ENCODE assay signal across 27 cellular contexts in the genomic region with DNA sequence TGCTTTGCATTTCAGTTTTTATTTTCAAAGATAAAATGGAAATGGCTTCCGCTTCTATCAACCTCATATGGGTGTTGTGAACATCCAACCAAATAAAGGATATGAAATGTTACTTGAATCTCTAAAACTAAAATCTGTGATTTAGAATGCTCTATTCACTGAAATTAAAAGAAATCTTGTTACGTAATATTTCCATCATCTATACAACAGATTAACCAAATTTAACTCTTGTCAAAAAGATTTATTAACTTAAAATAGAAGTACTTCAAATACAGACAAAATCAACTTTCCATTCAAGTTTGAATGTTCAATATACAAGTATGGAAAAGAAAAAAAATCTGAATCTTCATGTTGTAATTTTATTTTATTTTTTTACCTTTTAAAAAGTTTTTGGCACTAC. TPM values are rescaled to one million over a fixed set of nuclear protein-coding genes. Genes with fewer than 3 reads are reported as not detected.
DNase-seq lines count a peak whose midpoint lies in the region; ATAC-seq, FAIRE-seq and TF ChIP-seq lines count a peak whose summit lies in the region.
"Had no signal": no experiment of that assay in that cellular context is flagged by ENCODE, and none has a peak within 500 bp of the region (broad histone marks: within the 10 kb centered on the region; RNA-seq: fewer than 3 reads in every experiment).

No MANE protein-coding gene starts in this region.

- peaks cover 7% of the 10 kb centered on the region for H3K36me3 ChIP-seq in CD8-positive, alpha-beta T cell (ENCODE audit: insufficient read depth, low read length)
- H3K36me3 ChIP-seq in kidney (ENCODE audit: control insufficient read depth in 1 of 2, insufficient read depth in 2 of 2, low read length in 2 of 2), result peaks cover 14 to 16% of the 10 kb centered on the region in 2 donors

- no peak overlapping the region for H3K27ac ChIP-seq in CD8-positive, alpha-beta T cell (ENCODE audit: low read depth, low read length)
- no peak overlapping the region for H3K27ac ChIP-seq in kidney (ENCODE audit: low read depth in 2 of 2, low read length in 2 of 2)
- H3K27ac ChIP-seq: neural progenitor cell, PC-9, suprapubic skin, WERI-Rb-1 had no signal

- POLR2A ChIA-PET in activated CD4-positive, alpha-beta T cell treated with anti-CD3 and anti-CD28 coated beads, Interleukin-2, amount 10 ng/mL, durations not matched to agents 7 days and 5 days (lab: Charles Lee), result interaction anchor here (0.8 kb wide), 1 partner anchor 97 kb away, joined by 3 read pairs; no protein-coding TSS in a partner anchor
- POLR2A ChIA-PET in CD8-positive, alpha-beta T cell (lab: Charles Lee), result interaction anchor here (0.7 to 2.4 kb wide), 7 partner anchors 14 to 137 kb away, joined by 3 to 21 read pairs (median 4); a partner anchor contains a TSS
- POLR2A ChIA-PET in activated CD4-positive, alpha-beta memory T cell treated with anti-CD3 and anti-CD28 coated beads, Interleukin-2, amount 10 ng/mL, durations not matched to agents 7 days and 5 days (lab: Charles Lee), result interaction anchor here (0.9 to 2.5 kb wide), 15 partner anchors 8 to 419 kb away, joined by 3 to 144 read pairs (median 8); a partner anchor contains a TSS

- no peaks in the 10 kb centered on the region for H3K27me3 Mint-ChIP-seq in activated CD4-positive, alpha-beta T cell treated with anti-CD3 and anti-CD28 coated beads, Interleukin-2, amount 10 ng/mL, durations not matched to agents 7 days and 5 days
- H3K27me3 Mint-ChIP-seq in CD8-positive, alpha-beta T cell (ENCODE audit: low read depth), result no peaks in the 10 kb centered on the region
- no peaks in the 10 kb centered on the region for H3K27me3 Mint-ChIP-seq in activated CD4-positive, alpha-beta memory T cell treated with anti-CD3 and anti-CD28 coated beads, Interleukin-2, amount 10 ng/mL, durations not matched to agents 7 days and 5 days
- H3K27me3 Mint-ChIP-seq: stimulated activated memory B cell treated with anti-CD40 and anti-IgM and Interleukin-4, amounts not matched to agents 10 μg/mL and 1 μg/mL and 100 μg/mL, for 72 hours had no signal

- no peak overlapping the region for H3K4me3 ChIP-seq in CD8-positive, alpha-beta T cell (ENCODE audit: low read depth, low read length)
- no peak overlapping the region for H3K4me3 ChIP-seq in kidney (ENCODE audit: low read length in 2 of 2)
- H3K4me3 ChIP-seq: gastrocnemius medialis, neural progenitor cell, PC-9, suprapubic skin had no signal

- intact Hi-C loops in CD8-positive, alpha-beta T cell (cut with DNase I, micrococcal nuclease), result loop anchor here (1.0 to 10.0 kb wide), 5 partner anchors 62 to 264 kb away; a partner anchor contains a TSS
- intact Hi-C loops in kidney (cut with DNase I), result no loop called here

- H3K4me1 ChIP-seq in CD8-positive, alpha-beta T cell (ENCODE audit: insufficient read depth, low read length), result peaks cover 52% of the 10 kb centered on the region
- no peaks in the 10 kb centered on the region for H3K4me1 ChIP-seq in kidney (ENCODE audit: control insufficient read depth in 1 of 2, insufficient read depth in 1 of 2, low read depth in 1 of 2, low read length in 2 of 2)
- H3K4me1 ChIP-seq: gastrocnemius medialis, suprapubic skin had no signal

- no peaks in the 10 kb centered on the region for H3K9me3 ChIP-seq in CD8-positive, alpha-beta T cell (ENCODE audit: low read length)
- no peaks in the 10 kb centered on the region for H3K9me3 ChIP-seq in kidney (ENCODE audit: control insufficient read depth in 1 of 2, low read length in 2 of 2)
- H3K9me3 ChIP-seq: gastrocnemius medialis, suprapubic skin had no signal

- H3K9me3 Mint-ChIP-seq in activated CD4-positive, alpha-beta T cell treated with anti-CD3 and anti-CD28 coated beads, Interleukin-2, amount 10 ng/mL, durations not matched to agents 7 days and 5 days, result no peaks in the 10 kb centered on the region
- no peaks in the 10 kb centered on the region for H3K9me3 Mint-ChIP-seq in CD8-positive, alpha-beta T cell
- H3K9me3 Mint-ChIP-seq in activated CD4-positive, alpha-beta memory T cell treated with anti-CD3 and anti-CD28 coated beads, Interleukin-2, amount 10 ng/mL, durations not matched to agents 7 days and 5 days, result no peaks in the 10 kb centered on the region
- H3K9me3 Mint-ChIP-seq: neural progenitor cell; stimulated activated memory B cell treated with anti-CD40 and anti-IgM and Interleukin-4, amounts not matched to agents 10 μg/mL and 1 μg/mL and 100 μg/mL, for 72 hours had no signal

- CTCF ChIA-PET in activated CD4-positive, alpha-beta T cell treated with anti-CD3 and anti-CD28 coated beads, Interleukin-2, amount 10 ng/mL, durations not matched to agents 7 days and 5 days (lab: Charles Lee), result interaction anchor here (1.0 kb wide), 1 partner anchor 8 kb away, joined by 4 read pairs; no protein-coding TSS in a partner anchor
- CTCF ChIA-PET in CD8-positive, alpha-beta T cell (lab: Charles Lee), result interaction anchor here (1.4 to 1.7 kb wide), 2 partner anchors 130 to 210 kb away, joined by 4 to 6 read pairs; a partner anchor contains a TSS
- CTCF ChIA-PET in activated CD4-positive, alpha-beta memory T cell treated with anti-CD3 and anti-CD28 coated beads, Interleukin-2, amount 10 ng/mL, durations not matched to agents 7 days and 5 days (lab: Charles Lee), result interaction anchor here (0.7 to 2.5 kb wide), 3 partner anchors 18 to 263 kb away, joined by 3 to 24 read pairs (median 17); a partner anchor contains a TSS

- H3K9ac ChIP-seq in kidney (ENCODE audit: low read length in 2 of 2), result no peak overlapping the region
- H3K9ac ChIP-seq: neural progenitor cell had no signal

- no peak for DNase-seq in activated CD4-positive, alpha-beta T cell treated with anti-CD3 and anti-CD28 coated beads, Interleukin-2, amount 10 ng/mL, durations not matched to agents 7 days and 5 days
- DNase-seq in activated CD4-positive, alpha-beta T cell treated with anti-CD3 and anti-CD28 coated beads, Interleukin-2, amount 50 U/mL, for 4 hours, result no peak
- DNase-seq in CD8-positive, alpha-beta T cell, result no peak
- no peak for DNase-seq in activated CD4-positive, alpha-beta memory T cell treated with anti-CD3 and anti-CD28 coated beads, Interleukin-2, amount 10 ng/mL, durations not matched to agents 7 days and 5 days
- DNase-seq in kidney (no peak), D721Med (ENCODE audit: insufficient read length, low spot score) (no peak), cerebellar nuclear complex (lab: John Stamatoyannopoulos, UW) (no peak), AG08395 (ENCODE audit: low spot score) (no peak)
- DNase-seq: AML-193, caudate nucleus, DMS53, gastrocnemius medialis, left cardiac atrium, mammary epithelial cell, NCI-H1092, NCI-H187, NCI-H2171 treated with DMSO at 0.1 percent for 48 hours, NCI-H526 treated with DMSO at 0.1 percent for 48 hours, PC-9, posterior cingulate gyrus, WERI-Rb-1 had no signal

- no peak for TF ChIP-seq CTCF in CD8-positive, alpha-beta T cell (IDR thresholded peaks at IDR 0.05)
- TF ChIP-seq CTCF in kidney (IDR thresholded peaks at IDR 0.05; ENCODE audit: borderline replicate concordance, extremely low read depth, insufficient read depth) (no peak), D721Med (IDR thresholded peaks at IDR 0.05; ENCODE audit: insufficient read depth, missing control alignments) (no peak)

- peaks cover 71% of the 10 kb centered on the region for H3K36me3 Mint-ChIP-seq in activated CD4-positive, alpha-beta T cell treated with anti-CD3 and anti-CD28 coated beads, Interleukin-2, amount 10 ng/mL, durations not matched to agents 7 days and 5 days (ENCODE audit: low read depth)
- peaks cover 56% of the 10 kb centered on the region for H3K36me3 Mint-ChIP-seq in CD8-positive, alpha-beta T cell
- peaks cover 56% of the 10 kb centered on the region for H3K36me3 Mint-ChIP-seq in activated CD4-positive, alpha-beta memory T cell treated with anti-CD3 and anti-CD28 coated beads, Interleukin-2, amount 10 ng/mL, durations not matched to agents 7 days and 5 days (ENCODE audit: low read depth)

- H3K4me3 Mint-ChIP-seq in activated CD4-positive, alpha-beta T cell treated with anti-CD3 and anti-CD28 coated beads, Interleukin-2, amount 10 ng/mL, durations not matched to agents 7 days and 5 days, result no peak overlapping the region
- H3K4me3 Mint-ChIP-seq in CD8-positive, alpha-beta T cell, result no peak overlapping the region
- no peak overlapping the region for H3K4me3 Mint-ChIP-seq in activated CD4-positive, alpha-beta memory T cell treated with anti-CD3 and anti-CD28 coated beads, Interleukin-2, amount 10 ng/mL, durations not matched to agents 7 days and 5 days
- H3K4me3 Mint-ChIP-seq: neural progenitor cell; stimulated activated memory B cell treated with anti-CD40 and anti-IgM and Interleukin-4, amounts not matched to agents 10 μg/mL and 1 μg/mL and 100 μg/mL, for 72 hours had no signal

- peaks cover 58% of the 10 kb centered on the region for H3K4me1 Mint-ChIP-seq in activated CD4-positive, alpha-beta T cell treated with anti-CD3 and anti-CD28 coated beads, Interleukin-2, amount 10 ng/mL, durations not matched to agents 7 days and 5 days
- peaks cover 45% of the 10 kb centered on the region for H3K4me1 Mint-ChIP-seq in CD8-positive, alpha-beta T cell (ENCODE audit: low read depth)
- peaks cover 47% of the 10 kb centered on the region for H3K4me1 Mint-ChIP-seq in activated CD4-positive, alpha-beta memory T cell treated with anti-CD3 and anti-CD28 coated beads, Interleukin-2, amount 10 ng/mL, durations not matched to agents 7 days and 5 days

- peak overlapping the region; percentile 68 for H3K27ac Mint-ChIP-seq in activated CD4-positive, alpha-beta T cell treated with anti-CD3 and anti-CD28 coated beads, Interleukin-2, amount 10 ng/mL, durations not matched to agents 7 days and 5 days
- H3K27ac Mint-ChIP-seq in CD8-positive, alpha-beta T cell, result peak overlapping the region; percentile 37
- H3K27ac Mint-ChIP-seq in activated CD4-positive, alpha-beta memory T cell treated with anti-CD3 and anti-CD28 coated beads, Interleukin-2, amount 10 ng/mL, durations not matched to agents 7 days and 5 days, result peak overlapping the region; percentile 66
- H3K27ac Mint-ChIP-seq: neural progenitor cell had no signal

- no peaks in the 10 kb centered on the region for H3K27me3 ChIP-seq in CD8-positive, alpha-beta T cell (ENCODE audit: insufficient read depth, low read length)
- H3K27me3 ChIP-seq: gastrocnemius medialis, neural progenitor cell, suprapubic skin had no signal

- FAIRE-seq in kidney (lab: Jason Lieb, UNC) (peak; percentile 96), D721Med (lab: Jason Lieb, UNC) (no peak)
- FAIRE-seq: HepG2 had no signal

- no peak for ATAC-seq in CD8-positive, alpha-beta T cell
- ATAC-seq: gastrocnemius medialis; HepG2; Right ventricle myocardium inferior; SK-N-SH treated with all-trans-retinoic acid at 6 μM for 48 hours; stimulated activated memory B cell treated with anti-CD40 and anti-IgM and Interleukin-4, amounts not matched to agents 10 μg/mL and 1 μg/mL and 100 μg/mL, for 72 hours had no signal

RNA-seq across cellular contexts. Expression of a gene that starts 18.7 kb away (rescaled TPM):
- total RNA-seq in activated CD4-positive, alpha-beta T cell treated with anti-CD3 and anti-CD28 coated beads, Interleukin-2, amount 10 ng/mL, durations not matched to agents 7 days and 5 days, result 100 to 1,000 TPM in 1 of 2 experiments, 10 to 100 TPM in 1; 98.1 to 103 TPM
- total RNA-seq in CD8-positive, alpha-beta T cell, result 10 to 100 TPM; 52.2 to 62.0 TPM
- total RNA-seq in activated CD4-positive, alpha-beta memory T cell treated with anti-CD3 and anti-CD28 coated beads, Interleukin-2, amount 10 ng/mL, durations not matched to agents 7 days and 5 days, result 10 to 100 TPM; 84.1 to 86.5 TPM
- total RNA-seq in kidney, result 46.7 TPM
- polyA plus RNA-seq in kidney (ENCODE audit: insufficient read depth, low read depth, low replicate concordance), result 19.0 TPM

RNA-seq across cellular contexts. Expression of a gene that starts 18.8 kb away (rescaled TPM):
- total RNA-seq in activated CD4-positive, alpha-beta T cell treated with anti-CD3 and anti-CD28 coated beads, Interleukin-2, amount 10 ng/mL, durations not matched to agents 7 days and 5 days, result 10 to 100 TPM; 30.3 to 36.7 TPM
- total RNA-seq in CD8-positive, alpha-beta T cell, result 1 to 10 TPM; 1.2 to 1.3 TPM
- 10 to 100 TPM; 27.0 to 28.3 TPM for total RNA-seq in activated CD4-positive, alpha-beta memory T cell treated with anti-CD3 and anti-CD28 coated beads, Interleukin-2, amount 10 ng/mL, durations not matched to agents 7 days and 5 days
- 0.50 TPM for total RNA-seq in kidney
- polyA plus RNA-seq in kidney (ENCODE audit: insufficient read depth, low read depth, low replicate concordance), result 0.37 TPM

RNA-seq across cellular contexts. Expression of a gene that starts 57.0 kb away (rescaled TPM):
- total RNA-seq in activated CD4-positive, alpha-beta T cell treated with anti-CD3 and anti-CD28 coated beads, Interleukin-2, amount 10 ng/mL, durations not matched to agents 7 days and 5 days, result 10 to 100 TPM; 58.8 to 60.1 TPM
- total RNA-seq in CD8-positive, alpha-beta T cell, result 10 to 100 TPM; 38.8 to 40.6 TPM
- 10 to 100 TPM; 43.8 to 46.9 TPM for total RNA-seq in activated CD4-positive, alpha-beta memory T cell treated with anti-CD3 and anti-CD28 coated beads, Interleukin-2, amount 10 ng/mL, durations not matched to agents 7 days and 5 days
- 42.5 TPM for total RNA-seq in kidney
- 26.9 TPM for polyA plus RNA-seq in kidney (ENCODE audit: insufficient read depth, low read depth, low replicate concordance)

Comparison
In these comparisons a context has a peak if more than half of its experiments do, and no peak if none do; other contexts are left out.
1. RNA of a gene that starts 18.8 kb away (total RNA-seq): 30.3 to 36.7 TPM in activated CD4-positive, alpha-beta T cell treated with anti-CD3 and anti-CD28 coated beads, Interleukin-2, amount 10 ng/mL, durations not matched to agents 7 days and 5 days and 27.0 to 28.3 TPM in activated CD4-positive, alpha-beta memory T cell treated with anti-CD3 and anti-CD28 coated beads, Interleukin-2, amount 10 ng/mL, durations not matched to agents 7 days and 5 days; 1.2 to 1.3 TPM in CD8-positive, alpha-beta T cell and 0.50 TPM in kidney (single experiment); every median in the first group is over 10 times any median in the second.
2. Peak in every context shown above with its lines, with median percentiles within 50 percentile points of each other: H3K27ac Mint-ChIP-seq.